In genomic region chr14:58794993-58795762, GRCh38 we compare ENCODE assay signal across 20 cellular contexts.
"Had no signal": no experiment of that assay in that cellular context is flagged by ENCODE, and none has a peak within 500 bp of the region (broad histone marks: within the 10 kb centered on the region; RNA-seq: fewer than 3 reads in every experiment).

No MANE protein-coding gene starts in this region.

- H3K4me1 ChIP-seq: adrenal gland, breast epithelium, psoas muscle, vagina had no signal

- FAIRE-seq: astrocyte, endometrium, TTC549 had no signal

- H3K9me3 ChIP-seq: adrenal gland, breast epithelium, gastrocnemius medialis, mucosa of descending colon, psoas muscle, vagina had no signal

- H3K4me3 ChIP-seq: adrenal gland, breast epithelium, gastrocnemius medialis, mucosa of descending colon, psoas muscle, vagina had no signal

- DNase-seq: activated CD4-positive, alpha-beta T cell treated with anti-CD3 and anti-CD28 coated beads, Interleukin-2, amount 50 U/mL, for 48 hours; activated gamma-delta T cell; adrenal gland; cortex of kidney; gastrocnemius medialis; head of caudate nucleus; left ventricle myocardium superior; mucosa of descending colon; naive B cell; psoas muscle; stimulated activated CD4-positive, alpha-beta T cell treated with anti-CD3 and anti-CD28 coated beads, Interleukin-15, amount 100 ng/mL, for 24 hours; stimulated activated CD4-positive, alpha-beta T cell treated with anti-CD3 and anti-CD28 coated beads, Interleukin-2, amount 100 ng/mL, for 48 hours; stimulated activated naive CD8-positive, alpha-beta T cell treated with anti-CD3 and anti-CD28 coated beads, Interleukin-15, amount 100 ng/mL, for 72 hours; trophoblast cell had no signal

- H3K27me3 ChIP-seq: adrenal gland, breast epithelium, gastrocnemius medialis, vagina had no signal

- ATAC-seq: gastrocnemius medialis; left ventricle myocardium superior; psoas muscle; right cardiac atrium; stimulated activated naive CD8-positive, alpha-beta T cell treated with anti-CD3 and anti-CD28 coated beads, Interleukin-15, amount 100 ng/mL, for 72 hours had no signal

- H3K27ac ChIP-seq: adrenal gland, breast epithelium, gastrocnemius medialis, psoas muscle, vagina had no signal

- H3K36me3 ChIP-seq: adrenal gland, breast epithelium, gastrocnemius medialis, vagina had no signal
